In genomic region chr5:93607367-93608258, GRCh38 we compare ENCODE assay signal across 8 cellular contexts. TPM values are rescaled to one million over a fixed set of nuclear protein-coding genes. Genes with fewer than 3 reads are reported as not detected.
DNase-seq lines count a peak whose midpoint lies in the region; ATAC-seq and TF ChIP-seq lines count a peak whose summit lies in the region.

No MANE protein-coding gene starts in this region.

- H3K27ac ChIP-seq in DND-41 (ENCODE audit: low read length) (no peak overlapping the region), PC-3 (ENCODE audit: low read length) (peak overlapping the region; percentile 50), ectodermal cell (ENCODE audit: insufficient read depth, low read depth, low read length, poor library complexity, severe bottlenecking) (no peak overlapping the region)

- no peaks in the 10 kb centered on the region for H3K9me3 ChIP-seq in DND-41 (ENCODE audit: insufficient read depth, low read length, severe bottlenecking)
- no peaks in the 10 kb centered on the region for H3K9me3 ChIP-seq in PC-3 (ENCODE audit: low read length)
- no peaks in the 10 kb centered on the region for H3K9me3 ChIP-seq in ectodermal cell (ENCODE audit: control insufficient read depth, low read length)

- H3K36me3 ChIP-seq in DND-41 (ENCODE audit: insufficient read depth, low read length) = no peaks in the 10 kb centered on the region
- H3K36me3 ChIP-seq in PC-3 (ENCODE audit: low read depth, low read length) = no peaks in the 10 kb centered on the region
- no peaks in the 10 kb centered on the region for H3K36me3 ChIP-seq in ectodermal cell (ENCODE audit: control insufficient read depth, insufficient read depth, low read length)

- CTCF ChIA-PET in PC-3 (lab: Charles Lee) = interaction anchor here (0.6 to 1.5 kb wide), 11 partner anchors 13 to 718 kb away, joined by 3 to 15 read pairs (median 5); partner anchors contain the start of gene NR2F1

- POLR2A ChIA-PET in PC-3 (lab: Charles Lee; ENCODE audit: unreplicated experiment) = interaction anchor here (0.5 to 1.4 kb wide), 4 partner anchors 22 to 274 kb away, joined by 3 to 7 read pairs (median 6); partner anchors contain the start of gene NR2F1

- H3K9ac ChIP-seq in DND-41 (ENCODE audit: low read depth, low read length) (no peak overlapping the region), PC-3 (ENCODE audit: low read length) (peak overlapping the region; percentile 21; the same call in 1 of the 2 replicates)

- H3K79me2 ChIP-seq in DND-41 (ENCODE audit: insufficient read depth, low read length) = no peaks in the 10 kb centered on the region
- H3K79me2 ChIP-seq in PC-3 (ENCODE audit: low read length) = no peaks in the 10 kb centered on the region

- no peak overlapping the region for H2AFZ ChIP-seq in DND-41 (ENCODE audit: low read depth, low read length)
- peak overlapping the region; percentile 71 for H2AFZ ChIP-seq in PC-3 (ENCODE audit: low read length)

- no peaks in the 10 kb centered on the region for H3K9me2 ChIP-seq in PC-3 (replicated peaks; ENCODE audit: low read length)

- H3K4me3 ChIP-seq in DND-41 (ENCODE audit: low read depth in 1 of 2, low read length in 2 of 2) (0 out of 4 replicates have a peak overlapping the region, but pooled peaks of 1 of the 2 experiments have one; percentile 13), PC-3 (ENCODE audit: low read length) (peak overlapping the region; percentile 70), ectodermal cell (ENCODE audit: insufficient read depth, low read depth, low read length) (peak overlapping the region; percentile 16)

- H3K27me3 ChIP-seq in DND-41 (ENCODE audit: insufficient read depth, low read length, poor library complexity) (peaks cover 57% of the 10 kb centered on the region), PC-3 (ENCODE audit: low read length) (peaks cover 25% of the 10 kb centered on the region), ectodermal cell (ENCODE audit: control insufficient read depth, insufficient read depth, low read length, poor library complexity, severe bottlenecking) (peaks cover 100% of the 10 kb centered on the region)

- TF ChIP-seq CTCF in DND-41 (IDR thresholded peaks at IDR 0.05; ENCODE audit: borderline replicate concordance, extremely low read depth, low read length, poor library complexity, severe bottlenecking) (peak; percentile 68), PC-3 (conservative IDR thresholded peaks at IDR 0.05; ENCODE audit: low read depth, low read length) (peak; percentile 90)

- peak; percentile 26 for DNase-seq in DND-41
- DNase-seq in PC-3 = peak; percentile 94
- DNase-seq in midbrain (lab: John Stamatoyannopoulos, UW) = peak; percentile 77
- DNase-seq in germinal center (ENCODE audit: low spot score) = no peak
- DNase-seq in stimulated activated CD4-positive, alpha-beta T cell treated with anti-CD3 and anti-CD28 coated beads, Interleukin-4, amount 100 ng/mL, for 1 hour = no peak

- WGBS in ectodermal cell, 2 experiments = 2% methylated on average over 19 of the region's 19 CpGs

- ATAC-seq in DND-41 (ENCODE audit: insufficient read depth, low read depth) = peak; percentile 77
- peak; percentile 83 for ATAC-seq in GM19035 (IDR thresholded peaks at IDR 0.05; ENCODE audit: unreplicated experiment)
- ATAC-seq in HG03280 (IDR thresholded peaks at IDR 0.05; ENCODE audit: unreplicated experiment) = peak; percentile 77
- peak; percentile 94 for ATAC-seq in PC-3

- H3K4me2 ChIP-seq in DND-41 (ENCODE audit: insufficient read depth, low read length) (peak overlapping the region; percentile 34; the same call in 1 of the 2 replicates), PC-3 (ENCODE audit: low read length) (peak overlapping the region; percentile 90)

- H3K4me1 ChIP-seq in DND-41 (ENCODE audit: insufficient read depth, low read length) (peaks cover 4% of the 10 kb centered on the region; the same call in 1 of the 2 replicates), PC-3 (ENCODE audit: insufficient read depth, low read length) (peaks cover 32% of the 10 kb centered on the region), ectodermal cell (ENCODE audit: control insufficient read depth, insufficient read depth, low read length) (peaks cover 10% of the 10 kb centered on the region)

- TSS peak; percentile 59 for BruUV-seq in PC-3 (replicated peaks; lab: Mats Ljungman, UMichigan)

- intact Hi-C loops in PC-3 (cut with micrococcal nuclease) = loop anchor here (1.0 to 2.0 kb wide), 3 partner anchors 25 to 194 kb away; partner anchors contain the start of gene NR2F1

- no peaks in the 10 kb centered on the region for H4K20me1 ChIP-seq in DND-41 (ENCODE audit: insufficient read depth, low read length)
- H4K20me1 ChIP-seq in PC-3 (ENCODE audit: low read length) = no peaks in the 10 kb centered on the region

- peaks cover 5% of the 10 kb centered on the region for H3F3A ChIP-seq in PC-3 (ENCODE audit: low read length, unreplicated experiment)

RNA-seq across cellular contexts. Expression of gene NR2F1, which starts 24.6 kb away (rescaled TPM):
- total RNA-seq in PC-3 (2014; rRNA removed) = 88.4 and 118 TPM in 2 replicates
- 140 TPM for polyA plus RNA-seq in ectodermal cell (2013, experiment 1 of 4)
- 135 TPM for polyA plus RNA-seq in ectodermal cell (2013, experiment 2 of 4)
- 150 TPM for polyA plus RNA-seq in ectodermal cell (2013, experiment 3 of 4)
- polyA plus RNA-seq in ectodermal cell (2013, experiment 4 of 4) = 188 TPM

RNA-seq across cellular contexts. Expression of gene NR2F1-AS1, which starts 26.6 kb away (rescaled TPM):
- 24.1 and 28.8 TPM in 2 replicates for total RNA-seq in PC-3 (2014; rRNA removed)
- polyA plus RNA-seq in ectodermal cell (2013, experiment 1 of 4) = 17.0 TPM
- 18.7 TPM for polyA plus RNA-seq in ectodermal cell (2013, experiment 2 of 4)
- 13.3 TPM for polyA plus RNA-seq in ectodermal cell (2013, experiment 3 of 4)
- polyA plus RNA-seq in ectodermal cell (2013, experiment 4 of 4) = 19.5 TPM

Comparison
In these comparisons a context has a peak if more than half of its experiments do, and no peak if none do; other contexts are left out.
1. DNase-seq: peak in DND-41 (single experiment), PC-3 (single experiment) and midbrain (single experiment); none in germinal center (single experiment) and stimulated activated CD4-positive, alpha-beta T cell treated with anti-CD3 and anti-CD28 coated beads, Interleukin-4, amount 100 ng/mL, for 1 hour (single experiment).
2. Peak in every context shown above with its lines, with median percentiles within 50 percentile points of each other: ATAC-seq.